ENCODE assay signal across 12 cellular contexts in genomic region chr1:32786856-32787255, GRCh38. TPM values are rescaled to one million over a fixed set of nuclear protein-coding genes. Genes with fewer than 3 reads are reported as not detected.
DNase-seq lines count a peak whose midpoint lies in the region; ATAC-seq, FAIRE-seq and TF ChIP-seq lines count a peak whose summit lies in the region.
"Had no signal": no experiment of that assay in that cellular context is flagged by ENCODE, and none has a peak within 500 bp of the region (broad histone marks: within the 10 kb centered on the region; RNA-seq: fewer than 3 reads in every experiment).

No MANE protein-coding gene starts in this region.

- no peak overlapping the region for H2AK9ac ChIP-seq in IMR-90 (replicated peaks; ENCODE audit: low read depth, low read length, poor library complexity)

- no peaks in the 10 kb centered on the region for H3K27me3 ChIP-seq in IMR-90 (ENCODE audit: control insufficient read depth, insufficient read depth, low read length)

- TF ChIP-seq POLR2A in IMR-90 (IDR thresholded peaks at IDR 0.05; ENCODE audit: low read depth, low read length): no peak

- H3K4me3 Mint-ChIP-seq in central memory CD8-positive, alpha-beta T cell: no peak overlapping the region
- H3K4me3 Mint-ChIP-seq in nephron: no peak overlapping the region

- no peak overlapping the region for H2BK5ac ChIP-seq in IMR-90 (ENCODE audit: low read depth, low read length, poor library complexity, severe bottlenecking)

- in situ Hi-C loops in IMR-90 (cut with MboI; ENCODE audit: low sequenced_read_pairs): no loop called here

- H3K79me1 ChIP-seq in IMR-90 (ENCODE audit: low read depth in 1 of 2, low read length in 2 of 2): peaks cover 12 to 41% of the 10 kb centered on the region in 2 experiments; a peak in 3 of 4 replicates

- H3K14ac ChIP-seq in IMR-90 (replicated peaks; ENCODE audit: low read depth, low read length): no peak overlapping the region

- no peak overlapping the region for H2AFZ ChIP-seq in IMR-90 (replicated peaks; ENCODE audit: low read length, poor library complexity)

- no peak overlapping the region for H3K23ac ChIP-seq in IMR-90 (ENCODE audit: low read depth, low read length)

- H3K27me3 Mint-ChIP-seq in central memory CD8-positive, alpha-beta T cell: no peaks in the 10 kb centered on the region
- no peaks in the 10 kb centered on the region for H3K27me3 Mint-ChIP-seq in nephron (ENCODE audit: low read depth)

- H4K91ac ChIP-seq in IMR-90 (ENCODE audit: insufficient read depth, low read depth, low read length): no peak overlapping the region

- H4K5ac ChIP-seq in IMR-90 (ENCODE audit: low read depth, low read length): no peak overlapping the region

- no peak overlapping the region for H2BK15ac ChIP-seq in IMR-90 (ENCODE audit: low read depth, low read length)

- peaks cover 4% of the 10 kb centered on the region; the same call in 1 of the 2 replicates for H3K4me1 ChIP-seq in IMR-90 (ENCODE audit: control insufficient read depth, insufficient read depth, low read length)

- peak overlapping the region; percentile 62 for H3K27ac Mint-ChIP-seq in central memory CD8-positive, alpha-beta T cell (ENCODE audit: low read depth)
- H3K27ac Mint-ChIP-seq in nephron: peak overlapping the region in 1 of 3 experiments; percentile 23

- BruUV-seq in IMR-90 (replicated peaks; lab: Mats Ljungman, UMichigan): no TSS peak

- peaks cover 4% of the 10 kb centered on the region; the same call in 1 of the 2 replicates for H3K9me1 ChIP-seq in IMR-90 (ENCODE audit: insufficient read depth, low read length)

- H2BK120ac ChIP-seq in IMR-90 (ENCODE audit: low read depth, low read length): no peak overlapping the region

- H3K4ac ChIP-seq in IMR-90 (ENCODE audit: low read depth, low read length): no peak overlapping the region

- no peak for TF ChIP-seq RAD21 in IMR-90 (IDR thresholded peaks at IDR 0.05; ENCODE audit: low read length)

- POLR2A ChIA-PET in IMR-90 (lab: Charles Lee; ENCODE audit: unreplicated experiment): no interaction called here

- intact Hi-C loops in IMR-90 (cut with micrococcal nuclease): no loop called here

- H3K9me3 Mint-ChIP-seq in central memory CD8-positive, alpha-beta T cell: no peaks in the 10 kb centered on the region
- H3K9me3 Mint-ChIP-seq in nephron: no peaks in the 10 kb centered on the region

- CTCF ChIA-PET in IMR-90 (lab: Yijun Ruan, JAX): interaction anchor here (1.5 kb wide), 1 partner anchor 92 kb away, joined by 3 read pairs; no protein-coding TSS in a partner anchor

- dilution Hi-C loops in IMR-90 (cut with HindIII; ENCODE audit: low sequenced_read_pairs, unreplicated experiment): no loop called here

- H2AK5ac ChIP-seq in IMR-90 (ENCODE audit: low read depth, low read length): no peak overlapping the region

- H3K4me1 Mint-ChIP-seq in central memory CD8-positive, alpha-beta T cell: peaks cover 10% of the 10 kb centered on the region
- no peaks in the 10 kb centered on the region for H3K4me1 Mint-ChIP-seq in nephron

- no CpG with 5 or more reads among the region's 4 CpGs for WGBS in IMR-90 (ENCODE audit: extremely low coverage in 2 of 2, insufficient read length in 1 of 2), 2 experiments

- H3K9ac ChIP-seq in IMR-90 (ENCODE audit: low read depth, low read length): no peak overlapping the region

- FAIRE-seq in RCC 7860 (lab: Jason Lieb, UNC): no peak
- FAIRE-seq: bronchial epithelial cell had no signal

- no peak overlapping the region for H2BK20ac ChIP-seq in IMR-90 (ENCODE audit: low read depth, low read length)

- H3K56ac ChIP-seq in IMR-90 (ENCODE audit: extremely low read depth, insufficient read depth, low read length): no peak overlapping the region

- peaks cover 11% of the 10 kb centered on the region; the same call in 1 of the 2 replicates for H4K20me1 ChIP-seq in IMR-90 (ENCODE audit: insufficient read depth, low read length)

- H3K4me3 ChIP-seq in IMR-90 (ENCODE audit: insufficient read depth, low read depth, low read length): no peak overlapping the region

- H4K8ac ChIP-seq in IMR-90 (ENCODE audit: low read depth in 2 of 2, low read length in 2 of 2): no peak overlapping the region

- DNase-seq in COLO829 (ENCODE audit: low spot score) (peak; percentile 78), IMR-90 (no peak), RCC 7860 (ENCODE audit: low spot score) (no peak)
- no peak for DNase-seq in central memory CD8-positive, alpha-beta T cell (ENCODE audit: low spot score in 2 of 2)
- DNase-seq: NCI-H1092; stimulated activated CD4-positive, alpha-beta T cell treated with anti-CD3 and anti-CD28 coated beads, Interleukin-4, amount 100 ng/mL, for 24 hours; T1000 had no signal

- H3K36me3 ChIP-seq in IMR-90 (ENCODE audit: control insufficient read depth, insufficient read depth, low read length): peaks cover 49% of the 10 kb centered on the region

- H3K18ac ChIP-seq in IMR-90 (ENCODE audit: low read depth, low read length): no peak overlapping the region

- ATAC-seq in IMR-90 (ENCODE audit: low read depth): no peak
- ATAC-seq in central memory CD8-positive, alpha-beta T cell (replicated peaks; ENCODE audit: extremely low read depth, poor library complexity, severe bottlenecking): peak; percentile 46
- no peak for ATAC-seq in GM21423 (IDR thresholded peaks at IDR 0.05; ENCODE audit: unreplicated experiment)
- no peak for ATAC-seq in GM18858 (IDR thresholded peaks at IDR 0.05; ENCODE audit: unreplicated experiment)
- ATAC-seq in HG02970 (IDR thresholded peaks at IDR 0.05; ENCODE audit: low FRiP score, unreplicated experiment): no peak

- no peak overlapping the region for H3K4me2 ChIP-seq in IMR-90 (ENCODE audit: low read depth, low read length)

- no peaks in the 10 kb centered on the region for H3K9me3 ChIP-seq in IMR-90 (ENCODE audit: control insufficient read depth, insufficient read depth, low read length)

- peaks cover 51% of the 10 kb centered on the region for H3K36me3 Mint-ChIP-seq in central memory CD8-positive, alpha-beta T cell (ENCODE audit: insufficient read depth)
- peaks cover 43% of the 10 kb centered on the region for H3K36me3 Mint-ChIP-seq in nephron (ENCODE audit: low read depth)

- no peak overlapping the region for H3K27ac ChIP-seq in IMR-90 (ENCODE audit: insufficient read depth, low read length)

- TF ChIP-seq CTCF in IMR-90 (conservative IDR thresholded peaks at IDR 0.05; ENCODE audit: low read depth, low read length) (peak; percentile 33), nephron (IDR thresholded peaks at IDR 0.05; ENCODE audit: unreplicated experiment in 3 of 3) (peak; percentile 35 to 48 (median 38))

TF ChIP-seq in IMR-90, 13 proteins besides CTCF, POLR2A, EP300 and RAD21:
- TF ChIP-seq BHLHE40 (IDR thresholded peaks at IDR 0.05; ENCODE audit: low read depth, low read length): no peak
- no peak for TF ChIP-seq MAZ (IDR thresholded peaks at IDR 0.05; ENCODE audit: borderline replicate concordance, low read depth, low read length)

RNA-seq across cellular contexts. Expression of gene YARS1, which starts 30.3 kb away (rescaled TPM):
- total RNA-seq in IMR-90 (2012; rRNA removed): 149 and 166 TPM in 2 replicates
- polyA plus RNA-seq in IMR-90 (2012; rRNA removed): 62.3 and 100 TPM in 2 replicates
- polyA plus RNA-seq in IMR-90 (2012; cell fraction: cytosol; rRNA removed): 44.6 and 66.2 TPM in 2 replicates
- polyA plus RNA-seq in IMR-90 (2012; cell fraction: nucleus; rRNA removed; ENCODE audit: low replicate concordance): 61.1 and 163 TPM in 2 replicates

RNA-seq across cellular contexts. Expression of gene S100PBP, which starts 30.6 kb away (rescaled TPM):
- 20.3 and 25.8 TPM in 2 replicates for total RNA-seq in IMR-90 (2012; rRNA removed)
- polyA plus RNA-seq in IMR-90 (2012; rRNA removed): 12.6 and 13.9 TPM in 2 replicates
- 2.6 and 4.5 TPM in 2 replicates for polyA plus RNA-seq in IMR-90 (2012; cell fraction: cytosol; rRNA removed)
- 8.9 and 48.4 TPM in 2 replicates for polyA plus RNA-seq in IMR-90 (2012; cell fraction: nucleus; rRNA removed; ENCODE audit: low replicate concordance)
